Comparison of ENCODE assay signal across 1 cellular context in the genomic region with DNA sequence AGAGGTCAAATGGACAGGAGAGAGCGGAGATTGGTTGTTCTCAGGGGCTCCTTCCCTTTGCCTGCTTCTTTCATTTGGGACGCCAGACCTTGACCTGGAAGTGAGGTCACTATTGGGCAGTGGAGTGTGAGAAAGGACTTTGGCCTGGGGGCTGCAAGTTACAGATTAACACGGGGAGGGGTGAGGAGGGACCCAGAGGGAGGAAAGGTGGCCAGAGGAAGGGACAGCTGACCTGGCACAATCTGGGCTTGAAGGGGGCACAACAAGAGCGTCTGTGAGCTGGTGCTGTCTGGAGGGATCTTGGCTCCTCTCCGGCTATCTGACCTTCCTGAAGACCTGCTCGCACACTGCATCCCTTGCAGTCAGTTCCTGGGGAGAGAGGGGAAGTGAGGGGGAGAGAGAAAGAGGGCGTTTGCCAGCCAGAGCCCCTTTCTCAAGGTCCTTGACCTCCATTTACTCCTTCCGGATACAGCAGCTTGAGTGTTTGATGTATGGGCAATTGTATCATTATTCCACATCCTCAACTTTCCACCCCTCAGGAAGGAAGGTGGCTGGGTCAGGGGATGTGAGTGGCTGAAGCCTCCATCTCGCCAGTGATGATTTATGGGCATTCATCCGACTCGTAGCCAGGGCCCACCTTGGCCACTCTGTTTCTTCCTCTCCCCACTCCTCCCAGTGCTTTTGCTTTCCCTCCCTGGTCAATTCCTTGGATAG.
A peak's percentile ranks its signal among the peaks of the same experiment; 100 is the strongest.
TF ChIP-seq lines count a peak whose summit lies in the region.

No MANE protein-coding gene starts in this region.

TF ChIP-seq in HepG2, 621 proteins besides CTCF, POLR2A, EP300 and RAD21 (continued from another document and continues in another):
- no peak for TF ChIP-seq ZNF597 (CRISPR knock-in tag; IDR thresholded peaks at IDR 0.05)
- no peak for TF ChIP-seq TEAD2 (CRISPR knock-in tag; IDR thresholded peaks at IDR 0.05)
- peak; percentile 86 for TF ChIP-seq NCOA2 (CRISPR knock-in tag; IDR thresholded peaks at IDR 0.05)
- TF ChIP-seq HIC2 (CRISPR knock-in tag; IDR thresholded peaks at IDR 0.05; ENCODE audit: low read depth): peak; percentile 54; the same call in 1 of the 2 replicates
- TF ChIP-seq HNF4G (IDR thresholded peaks at IDR 0.05; ENCODE audit: borderline replicate concordance, low read depth, low read length): peak; percentile 97
- peak; percentile 91; the same call in 1 of the 2 replicates for TF ChIP-seq HNF4G (CRISPR knock-in tag; IDR thresholded peaks at IDR 0.05; ENCODE audit: borderline replicate concordance, low read depth)
- TF ChIP-seq, protein P1, sequence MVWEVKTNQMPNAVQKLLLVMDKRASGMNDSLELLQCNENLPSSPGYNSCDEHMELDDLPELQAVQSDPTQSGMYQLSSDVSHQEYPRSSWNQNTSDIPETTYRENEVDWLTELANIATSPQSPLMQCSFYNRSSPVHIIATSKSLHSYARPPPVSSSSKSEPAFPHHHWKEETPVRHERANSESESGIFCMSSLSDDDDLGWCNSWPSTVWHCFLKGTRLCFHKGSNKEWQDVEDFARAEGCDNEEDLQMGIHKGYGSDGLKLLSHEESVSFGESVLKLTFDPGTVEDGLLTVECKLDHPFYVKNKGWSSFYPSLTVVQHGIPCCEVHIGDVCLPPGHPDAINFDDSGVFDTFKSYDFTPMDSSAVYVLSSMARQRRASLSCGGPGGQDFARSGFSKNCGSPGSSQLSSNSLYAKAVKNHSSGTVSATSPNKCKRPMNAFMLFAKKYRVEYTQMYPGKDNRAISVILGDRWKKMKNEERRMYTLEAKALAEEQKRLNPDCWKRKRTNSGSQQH (CRISPR knock-in tag; IDR thresholded peaks at IDR 0.05; ENCODE audit: low read depth): no peak
- TF ChIP-seq GPN1 (CRISPR knock-in tag; IDR thresholded peaks at IDR 0.05; ENCODE audit: borderline replicate concordance): no peak
- no peak for TF ChIP-seq ZIK1 (CRISPR knock-in tag; IDR thresholded peaks at IDR 0.05; ENCODE audit: borderline replicate concordance, low read depth)
- no peak for TF ChIP-seq ZSCAN21 (CRISPR knock-in tag; IDR thresholded peaks at IDR 0.05; ENCODE audit: borderline replicate concordance)
- no peak for TF ChIP-seq ARNTL (CRISPR knock-in tag; IDR thresholded peaks at IDR 0.05)
- TF ChIP-seq ZNF891 (CRISPR knock-in tag; IDR thresholded peaks at IDR 0.05): no peak
- TF ChIP-seq, protein P2, sequence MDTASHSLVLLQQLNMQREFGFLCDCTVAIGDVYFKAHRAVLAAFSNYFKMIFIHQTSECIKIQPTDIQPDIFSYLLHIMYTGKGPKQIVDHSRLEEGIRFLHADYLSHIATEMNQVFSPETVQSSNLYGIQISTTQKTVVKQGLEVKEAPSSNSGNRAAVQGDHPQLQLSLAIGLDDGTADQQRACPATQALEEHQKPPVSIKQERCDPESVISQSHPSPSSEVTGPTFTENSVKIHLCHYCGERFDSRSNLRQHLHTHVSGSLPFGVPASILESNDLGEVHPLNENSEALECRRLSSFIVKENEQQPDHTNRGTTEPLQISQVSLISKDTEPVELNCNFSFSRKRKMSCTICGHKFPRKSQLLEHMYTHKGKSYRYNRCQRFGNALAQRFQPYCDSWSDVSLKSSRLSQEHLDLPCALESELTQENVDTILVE (CRISPR knock-in tag; IDR thresholded peaks at IDR 0.05): no peak
- no peak for TF ChIP-seq DNMT3B (CRISPR knock-in tag; conservative IDR thresholded peaks at IDR 0.05)
- TF ChIP-seq ZNF30 (CRISPR knock-in tag; IDR thresholded peaks at IDR 0.05): no peak
- TF ChIP-seq MTF2 (CRISPR knock-in tag; IDR thresholded peaks at IDR 0.05; ENCODE audit: borderline replicate concordance): no peak
- TF ChIP-seq BORCS8-MEF2B (CRISPR knock-in tag; IDR thresholded peaks at IDR 0.05): peak; percentile 55; the same call in 1 of the 2 replicates
- TF ChIP-seq WIZ (CRISPR knock-in tag; IDR thresholded peaks at IDR 0.05): no peak
- no peak for TF ChIP-seq SCMH1 (CRISPR knock-in tag; IDR thresholded peaks at IDR 0.05; ENCODE audit: borderline replicate concordance)
- TF ChIP-seq ZBTB14 (CRISPR knock-in tag; IDR thresholded peaks at IDR 0.05): no peak
- peak; percentile 63; the same call in 1 of the 2 replicates for TF ChIP-seq HMG20A (CRISPR knock-in tag; IDR thresholded peaks at IDR 0.05; ENCODE audit: borderline replicate concordance)
- peak; percentile 95 for TF ChIP-seq KDM6A (CRISPR knock-in tag; IDR thresholded peaks at IDR 0.05; ENCODE audit: low read depth)
- TF ChIP-seq RARG (CRISPR knock-in tag; IDR thresholded peaks at IDR 0.05; ENCODE audit: low read depth): no peak
- TF ChIP-seq ZNF264 (CRISPR knock-in tag; IDR thresholded peaks at IDR 0.05): no peak
- TF ChIP-seq TFDP2 (CRISPR knock-in tag; IDR thresholded peaks at IDR 0.05): no peak
- TF ChIP-seq ZNF10 (CRISPR knock-in tag; IDR thresholded peaks at IDR 0.05; ENCODE audit: borderline replicate concordance, low read depth): no peak
- no peak for TF ChIP-seq ZBTB3 (CRISPR knock-in tag; IDR thresholded peaks at IDR 0.05; ENCODE audit: borderline replicate concordance, low read depth)
- TF ChIP-seq AKAP8 (CRISPR knock-in tag; IDR thresholded peaks at IDR 0.05): no peak
- TF ChIP-seq ZNF367 (CRISPR knock-in tag; IDR thresholded peaks at IDR 0.05; ENCODE audit: borderline replicate concordance): no peak
- no peak for TF ChIP-seq STAT5B (CRISPR knock-in tag; IDR thresholded peaks at IDR 0.05)
- no peak for TF ChIP-seq ZNF44 (CRISPR knock-in tag; IDR thresholded peaks at IDR 0.05)
- TF ChIP-seq RNF219 (CRISPR knock-in tag; IDR thresholded peaks at IDR 0.05): no peak
- no peak for TF ChIP-seq ZNF510 (CRISPR knock-in tag; IDR thresholded peaks at IDR 0.05; ENCODE audit: low read depth)
- TF ChIP-seq ZNF296 (CRISPR knock-in tag; conservative IDR thresholded peaks at IDR 0.05): no peak
- TF ChIP-seq MAX (IDR thresholded peaks at IDR 0.05): no peak
- TF ChIP-seq ZNF567 (CRISPR knock-in tag; IDR thresholded peaks at IDR 0.05; ENCODE audit: borderline replicate concordance): no peak
- TF ChIP-seq GTF2F1 (IDR thresholded peaks at IDR 0.05; ENCODE audit: low read length): no peak
- peak; percentile 100 for TF ChIP-seq HNF1B (CRISPR knock-in tag; IDR thresholded peaks at IDR 0.05)
- TF ChIP-seq ZNF251 (CRISPR knock-in tag; IDR thresholded peaks at IDR 0.05): no peak
- 0 out of 2 replicates have a peak, but pooled peaks have one; percentile 50 for TF ChIP-seq ZNF292 (CRISPR knock-in tag; IDR thresholded peaks at IDR 0.05; ENCODE audit: borderline replicate concordance, low read depth)
- no peak for TF ChIP-seq SNRNP70 (IDR thresholded peaks at IDR 0.05; ENCODE audit: low read depth, low read length)
- no peak for TF ChIP-seq NFYC (CRISPR knock-in tag; IDR thresholded peaks at IDR 0.05)
- TF ChIP-seq NCOA5 (CRISPR knock-in tag; IDR thresholded peaks at IDR 0.05): no peak
- no peak for TF ChIP-seq ARID2 (CRISPR knock-in tag; IDR thresholded peaks at IDR 0.05; ENCODE audit: borderline replicate concordance)
- no peak for TF ChIP-seq IRF1 (CRISPR knock-in tag; IDR thresholded peaks at IDR 0.05; ENCODE audit: low read depth)
- peak; percentile 54; the same call in 1 of the 2 replicates for TF ChIP-seq FOXK1 (CRISPR knock-in tag; IDR thresholded peaks at IDR 0.05; ENCODE audit: borderline replicate concordance, low read depth)
- TF ChIP-seq CSRNP1 (CRISPR knock-in tag; IDR thresholded peaks at IDR 0.05): no peak; the same call in 1 of the 2 replicates
